In the genomic region with DNA sequence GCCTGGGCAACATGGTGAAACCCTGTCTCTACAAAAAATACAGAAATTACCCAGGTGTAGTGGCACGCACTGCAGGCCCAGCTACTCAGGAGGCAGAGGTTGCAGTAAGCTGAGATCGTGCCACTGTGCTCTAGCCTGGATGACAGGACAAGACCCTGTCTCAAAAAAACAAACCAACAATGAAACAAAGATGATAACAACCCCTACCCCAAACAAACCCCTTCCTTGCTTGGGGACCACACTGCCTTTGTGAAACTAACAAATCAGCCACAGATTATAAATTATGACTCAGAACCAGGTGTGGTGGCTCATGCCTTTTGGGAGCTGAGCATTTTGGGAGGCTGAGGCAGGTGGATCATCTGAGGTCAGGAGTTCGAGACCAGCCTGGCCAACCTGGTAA, we compare ENCODE assay signal across 21 cellular contexts.
"Had no signal": no experiment of that assay in that cellular context is flagged by ENCODE, and none has a peak within 500 bp of the region (broad histone marks: within the 10 kb centered on the region; RNA-seq: fewer than 3 reads in every experiment).

No MANE protein-coding gene starts in this region.

- H3K9me3 Mint-ChIP-seq: memory B cell, type B pancreatic cell had no signal

- H3K27me3 Mint-ChIP-seq: memory B cell had no signal

- H3K9me3 ChIP-seq: pancreas, thyroid gland had no signal

- H3K4me1 ChIP-seq: heart left ventricle, lower lobe of right lung, pancreas, suprapubic skin, thyroid gland had no signal

- H3K4me3 Mint-ChIP-seq: immature natural killer cell, memory B cell, mesothelial cell of epicardium, natural killer cell, neural crest cell, type B pancreatic cell had no signal

- H3K27ac Mint-ChIP-seq: immature natural killer cell, memory B cell, mesothelial cell of epicardium, natural killer cell, progenitor cell of endocrine pancreas, type B pancreatic cell had no signal

- H3K36me3 Mint-ChIP-seq: immature natural killer cell, memory B cell, natural killer cell, type B pancreatic cell had no signal

- H3K27me3 ChIP-seq: heart left ventricle, left lung, pancreas, suprapubic skin, thyroid gland had no signal

- H3K27ac ChIP-seq: heart left ventricle, left lung, lower lobe of right lung, pancreas, suprapubic skin, thyroid gland had no signal

- H3K4me1 Mint-ChIP-seq: immature natural killer cell, memory B cell, mesothelial cell of epicardium, natural killer cell had no signal

- H3K4me3 ChIP-seq: heart left ventricle, left lung, lower lobe of right lung, pancreas, suprapubic skin, thyroid gland had no signal

- H3K36me3 ChIP-seq: heart left ventricle, left lung, lower lobe of right lung, pancreas, suprapubic skin, thyroid gland had no signal

- DNase-seq: cortex of kidney; effector memory CD4-positive, alpha-beta T cell; heart left ventricle; hypothalamus; immature natural killer cell; left lung; lower lobe of right lung; natural killer cell; nucleus accumbens; right cardiac atrium; small intestine; stimulated activated CD4-positive, alpha-beta T cell treated with anti-CD3 and anti-CD28 coated beads, Interleukin-12 subunit alpha, Interleukin-12 subunit beta, amount 100 ng/mL, for 4 hours; stimulated activated naive CD4-positive, alpha-beta T cell; thyroid gland had no signal
